In the genomic region with DNA sequence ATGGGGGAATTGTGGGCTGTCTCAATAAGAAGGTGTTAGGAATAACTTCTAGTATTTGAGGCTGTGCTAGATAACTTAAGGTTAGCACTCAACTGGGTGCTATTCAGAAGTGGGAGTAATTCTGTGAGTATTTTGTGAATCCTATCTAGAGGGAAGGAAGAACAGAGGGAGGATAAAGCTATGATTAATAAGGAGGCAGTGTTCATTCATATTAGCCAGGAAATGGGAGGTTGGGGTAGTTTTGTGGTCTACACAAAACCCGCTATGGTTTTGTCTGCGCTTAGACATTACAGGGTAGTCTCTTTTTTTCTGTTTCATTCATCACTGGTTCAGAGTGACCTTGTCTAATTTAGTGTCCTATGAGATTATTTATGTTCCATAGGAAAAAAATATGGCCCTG, we compare ENCODE assay signal across 17 cellular contexts.
DNase-seq lines count a peak whose midpoint lies in the region; ATAC-seq and TF ChIP-seq lines count a peak whose summit lies in the region.
"Had no signal": no experiment of that assay in that cellular context is flagged by ENCODE, and none has a peak within 500 bp of the region (broad histone marks: within the 10 kb centered on the region; RNA-seq: fewer than 3 reads in every experiment).

No MANE protein-coding gene starts in this region.

- CTCF ChIA-PET in activated naive CD4-positive, alpha-beta T cell treated with anti-CD3 and anti-CD28 coated beads, Interleukin-2, amount 10 ng/mL, durations not matched to agents 7 days and 5 days (lab: Charles Lee), result no interaction called here

- 65% methylated on average over 2 of the region's 2 CpGs for WGBS in smooth muscle cell (ENCODE audit: low lambda C conversion rate)

- H3F3A ChIP-seq in smooth muscle cell (ENCODE audit: low read depth), result no peaks in the 10 kb centered on the region

- H3K4me3 Mint-ChIP-seq in activated naive CD4-positive, alpha-beta T cell treated with anti-CD3 and anti-CD28 coated beads, Interleukin-2, amount 10 ng/mL, durations not matched to agents 7 days and 5 days, result no peak overlapping the region
- no peak overlapping the region for H3K4me3 Mint-ChIP-seq in central memory CD8-positive, alpha-beta T cell
- H3K4me3 Mint-ChIP-seq: CD14-positive monocyte had no signal

- no peak overlapping the region for H3K4me3 ChIP-seq in smooth muscle cell
- H3K4me3 ChIP-seq in mucosa of descending colon, result no peak overlapping the region
- H3K4me3 ChIP-seq: PC-9 had no signal

- no peak overlapping the region for H2AFZ ChIP-seq in smooth muscle cell (ENCODE audit: low read depth)
- H2AFZ ChIP-seq: PC-9 had no signal

- DNase-seq in activated naive CD4-positive, alpha-beta T cell treated with anti-CD3 and anti-CD28 coated beads, Interleukin-2, amount 50 U/mL, for 72 hours (ENCODE audit: low spot score in 2 of 2), result no peak
- no peak for DNase-seq in activated naive CD4-positive, alpha-beta T cell treated with anti-CD3 and anti-CD28 coated beads, Interleukin-2, amount 10 ng/mL, durations not matched to agents 7 days and 5 days
- DNase-seq in RPMI7951 (ENCODE audit: low read depth) (peak; percentile 22), smooth muscle cell (lab: John Stamatoyannopoulos, UW; ENCODE audit: unreplicated experiment) (no peak), COR-L47 (lab: John Stamatoyannopoulos, UW) (no peak), superior temporal gyrus (ENCODE audit: extremely low spot score) (no peak), mucosa of descending colon (no peak)
- no peak for DNase-seq in central memory CD8-positive, alpha-beta T cell (ENCODE audit: low spot score in 2 of 2)
- DNase-seq: AML-193, GF-D8, KBM-7, MV-4-11, NCI-H1417 treated with DMSO at 0.1 percent for 48 hours, NCI-H1930, NCI-H748 treated with DMSO at 0.1 percent for 48 hours, PC-9 had no signal

- TF ChIP-seq CTCF in smooth muscle cell (IDR thresholded peaks at IDR 0.05; ENCODE audit: borderline replicate concordance, insufficient read depth, poor library complexity, severe bottlenecking), result no peak
- no peak for TF ChIP-seq CTCF in mucosa of descending colon (IDR thresholded peaks at IDR 0.05)

- H3K9me3 Mint-ChIP-seq in activated naive CD4-positive, alpha-beta T cell treated with anti-CD3 and anti-CD28 coated beads, Interleukin-2, amount 50 U/mL, for 72 hours, result no peaks in the 10 kb centered on the region
- no peaks in the 10 kb centered on the region for H3K9me3 Mint-ChIP-seq in activated naive CD4-positive, alpha-beta T cell treated with anti-CD3 and anti-CD28 coated beads, Interleukin-2, amount 10 ng/mL, durations not matched to agents 7 days and 5 days
- H3K9me3 Mint-ChIP-seq in central memory CD8-positive, alpha-beta T cell, result no peaks in the 10 kb centered on the region

- H3K9me3 ChIP-seq in smooth muscle cell (replicated peaks; ENCODE audit: low read depth), result no peaks in the 10 kb centered on the region
- no peaks in the 10 kb centered on the region for H3K9me3 ChIP-seq in mucosa of descending colon

- no peaks in the 10 kb centered on the region for H3K36me3 ChIP-seq in smooth muscle cell (ENCODE audit: low read depth)
- no peaks in the 10 kb centered on the region for H3K36me3 ChIP-seq in mucosa of descending colon (ENCODE audit: low read depth)

- H3K9ac ChIP-seq in smooth muscle cell (ENCODE audit: low read depth), result no peak overlapping the region

- intact Hi-C loops in mucosa of descending colon (cut with DNase I, micrococcal nuclease), result no loop called here

- peaks cover 10% of the 10 kb centered on the region for H3K4me1 Mint-ChIP-seq in activated naive CD4-positive, alpha-beta T cell treated with anti-CD3 and anti-CD28 coated beads, Interleukin-2, amount 10 ng/mL, durations not matched to agents 7 days and 5 days
- peaks cover 10% of the 10 kb centered on the region for H3K4me1 Mint-ChIP-seq in central memory CD8-positive, alpha-beta T cell
- H3K4me1 Mint-ChIP-seq: CD14-positive monocyte had no signal

- H4K20me1 ChIP-seq in smooth muscle cell (ENCODE audit: low read depth), result no peaks in the 10 kb centered on the region

- H3K27ac ChIP-seq in smooth muscle cell (ENCODE audit: low read depth), result no peak overlapping the region
- H3K27ac ChIP-seq: PC-9 had no signal

- peak overlapping the region in 1 of 2 donors; percentile 50 for H3K27ac Mint-ChIP-seq in activated naive CD4-positive, alpha-beta T cell treated with anti-CD3 and anti-CD28 coated beads, Interleukin-2, amount 50 U/mL, for 72 hours
- H3K27ac Mint-ChIP-seq in activated naive CD4-positive, alpha-beta T cell treated with anti-CD3 and anti-CD28 coated beads, Interleukin-2, amount 10 ng/mL, durations not matched to agents 7 days and 5 days, result no peak overlapping the region
- peak overlapping the region; percentile 5 for H3K27ac Mint-ChIP-seq in central memory CD8-positive, alpha-beta T cell (ENCODE audit: low read depth)
- H3K27ac Mint-ChIP-seq: CD14-positive monocyte had no signal

- H3K4me1 ChIP-seq in smooth muscle cell (ENCODE audit: low read depth) (peaks cover 4% of the 10 kb centered on the region), mucosa of descending colon (ENCODE audit: low read depth) (no peaks in the 10 kb centered on the region)

- H3K27me3 ChIP-seq in smooth muscle cell (ENCODE audit: low read depth), result no peaks in the 10 kb centered on the region

- no peaks in the 10 kb centered on the region for H3K79me2 ChIP-seq in smooth muscle cell (ENCODE audit: low read depth)

- ATAC-seq in activated naive CD4-positive, alpha-beta T cell treated with anti-CD3 and anti-CD28 coated beads, Interleukin-2, amount 50 U/mL, for 72 hours, result peak; percentile 41 to 61
- no peak for ATAC-seq in central memory CD8-positive, alpha-beta T cell (replicated peaks; ENCODE audit: extremely low read depth, poor library complexity, severe bottlenecking)
- ATAC-seq in mucosa of descending colon, result no peak

- H3K36me3 Mint-ChIP-seq in activated naive CD4-positive, alpha-beta T cell treated with anti-CD3 and anti-CD28 coated beads, Interleukin-2, amount 50 U/mL, for 72 hours, result no peaks in the 10 kb centered on the region
- no peaks in the 10 kb centered on the region for H3K36me3 Mint-ChIP-seq in activated naive CD4-positive, alpha-beta T cell treated with anti-CD3 and anti-CD28 coated beads, Interleukin-2, amount 10 ng/mL, durations not matched to agents 7 days and 5 days
- H3K36me3 Mint-ChIP-seq in central memory CD8-positive, alpha-beta T cell (ENCODE audit: insufficient read depth), result peaks cover 1% of the 10 kb centered on the region
- H3K36me3 Mint-ChIP-seq: CD14-positive monocyte had no signal

- H3K4me2 ChIP-seq in smooth muscle cell, result peak overlapping the region; percentile 13
- H3K4me2 ChIP-seq: PC-9 had no signal

- H3K27me3 Mint-ChIP-seq in activated naive CD4-positive, alpha-beta T cell treated with anti-CD3 and anti-CD28 coated beads, Interleukin-2, amount 10 ng/mL, durations not matched to agents 7 days and 5 days, result no peaks in the 10 kb centered on the region
- H3K27me3 Mint-ChIP-seq in central memory CD8-positive, alpha-beta T cell, result no peaks in the 10 kb centered on the region

Comparison
In these comparisons a context has a peak if more than half of its experiments do, and no peak if none do; other contexts are left out.
1. ATAC-seq: peak in activated naive CD4-positive, alpha-beta T cell treated with anti-CD3 and anti-CD28 coated beads, Interleukin-2, amount 50 U/mL, for 72 hours (2 of 2); none in central memory CD8-positive, alpha-beta T cell (single experiment) and mucosa of descending colon (single experiment).